ENCODE assay signal across 27 cellular contexts in the genomic region with DNA sequence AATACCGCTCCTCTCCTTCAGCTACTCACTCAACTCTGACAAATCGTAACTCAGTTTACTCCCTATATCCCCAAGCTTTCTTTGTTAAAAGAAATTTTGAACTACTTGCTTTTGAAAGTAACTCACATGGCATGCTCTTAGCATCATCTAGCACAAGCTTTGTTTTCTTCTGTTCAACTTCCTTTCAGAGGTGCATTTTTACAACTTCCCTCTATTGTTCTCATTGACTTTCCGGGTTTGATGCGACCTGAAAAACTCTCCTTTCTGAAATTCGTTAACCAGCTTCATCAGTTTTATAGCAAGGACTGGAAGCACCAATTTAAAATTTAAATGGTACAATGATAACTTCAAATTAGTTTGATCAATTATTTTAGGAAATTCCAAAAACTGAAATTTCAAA.
"Had no signal": no experiment of that assay in that cellular context is flagged by ENCODE, and none has a peak within 500 bp of the region (broad histone marks: within the 10 kb centered on the region; RNA-seq: fewer than 3 reads in every experiment).

No MANE protein-coding gene starts in this region.

- H3K27ac ChIP-seq: adrenal gland, body of pancreas, colonic mucosa had no signal

- H3K36me3 ChIP-seq: adrenal gland, colonic mucosa, heart left ventricle had no signal

- DNase-seq: activated CD4-positive, alpha-beta memory T cell treated with anti-CD3 and anti-CD28 coated beads for 36 hours; activated CD4-positive, alpha-beta T cell treated with anti-CD3 and anti-CD28 coated beads for 36 hours; activated CD4-positive, alpha-beta T cell treated with anti-CD3 and anti-CD28 coated beads, Interleukin-2, amount 10 ng/mL, durations not matched to agents 24 days and 14 days; activated CD4-positive, CD25-positive, alpha-beta regulatory T cell; activated CD4-positive, CD25-positive, alpha-beta regulatory T cell treated with anti-CD3 and anti-CD28 coated beads, Interleukin-2, amount 50 U/mL, for 72 hours; activated CD8-positive, alpha-beta memory T cell treated with anti-CD3 and anti-CD28 coated beads, Interleukin-2, amount 10 ng/mL, durations not matched to agents 7 days and 5 days; activated CD8-positive, alpha-beta memory T cell treated with anti-CD3 and anti-CD28 coated beads, Interleukin-2, amount 50 U/mL, for 4 hours; activated CD8-positive, alpha-beta T cell treated with anti-CD3 and anti-CD28 coated beads, Interleukin-2, amount 10 ng/mL, durations not matched to agents 7 days and 5 days; activated effector memory CD4-positive, alpha-beta T cell treated with anti-CD3 and anti-CD28 coated beads, Interleukin-2, amount 50 U/mL, for 16 hours; activated naive CD4-positive, alpha-beta T cell treated with anti-CD3 and anti-CD28 coated beads for 36 hours; activated naive CD8-positive, alpha-beta T cell treated with anti-CD3 and anti-CD28 coated beads for 36 hours; activated naive CD8-positive, alpha-beta T cell treated with anti-CD3 and anti-CD28 coated beads, Interleukin-2, amount 50 U/mL, for 24 hours; activated T-cell treated with anti-CD3 and anti-CD28 coated beads, Interleukin-2, amount 50 U/mL, for 1 hour; activated T-cell treated with anti-CD3 and anti-CD28 coated beads, Interleukin-2, amount 50 U/mL, for 48 hours; adrenal gland; amygdala; aorta; body of pancreas; central memory CD4-positive, alpha-beta T cell; cerebellar nuclear complex; colonic mucosa; effector CD4-positive, alpha-beta T cell; effector memory CD8-positive, alpha-beta T cell; foreskin fibroblast; glutamatergic neuron; heart left ventricle; T-helper 2 cell had no signal

- H3K4me3 ChIP-seq: adrenal gland, body of pancreas, colonic mucosa, heart left ventricle had no signal

- H3K4me1 ChIP-seq: body of pancreas, colonic mucosa had no signal

- H3K9me3 ChIP-seq: adrenal gland, body of pancreas, colonic mucosa had no signal

- H3K27me3 ChIP-seq: adrenal gland, body of pancreas, colonic mucosa, heart left ventricle had no signal
